ENCODE assay signal across 1 cellular context in the genomic region with DNA sequence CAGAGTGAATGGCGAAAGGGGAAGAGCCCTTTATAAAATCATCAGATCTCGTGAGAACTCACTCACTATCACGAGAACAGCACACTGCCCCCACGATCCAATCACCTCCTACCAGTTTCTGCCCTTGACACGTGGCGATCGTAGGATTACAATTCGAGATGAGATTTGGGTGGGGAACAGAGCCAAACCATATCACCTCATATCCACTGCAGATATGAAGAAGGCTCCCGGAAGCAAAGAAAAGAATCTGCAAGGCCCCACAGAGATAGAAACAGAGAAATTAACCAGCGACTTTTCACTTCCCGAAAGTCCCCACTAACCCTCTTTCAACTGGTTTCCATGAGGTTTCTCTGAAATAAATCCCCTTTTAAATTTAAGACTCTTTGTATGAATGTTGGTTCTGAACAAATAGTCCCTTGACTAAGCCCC.
TF ChIP-seq lines count a peak whose summit lies in the region.

No MANE protein-coding gene starts in this region.

TF ChIP-seq in K562, 482 proteins besides CTCF, POLR2A, EP300 and RAD21 (continued from another document):
- TF ChIP-seq, protein P1, sequence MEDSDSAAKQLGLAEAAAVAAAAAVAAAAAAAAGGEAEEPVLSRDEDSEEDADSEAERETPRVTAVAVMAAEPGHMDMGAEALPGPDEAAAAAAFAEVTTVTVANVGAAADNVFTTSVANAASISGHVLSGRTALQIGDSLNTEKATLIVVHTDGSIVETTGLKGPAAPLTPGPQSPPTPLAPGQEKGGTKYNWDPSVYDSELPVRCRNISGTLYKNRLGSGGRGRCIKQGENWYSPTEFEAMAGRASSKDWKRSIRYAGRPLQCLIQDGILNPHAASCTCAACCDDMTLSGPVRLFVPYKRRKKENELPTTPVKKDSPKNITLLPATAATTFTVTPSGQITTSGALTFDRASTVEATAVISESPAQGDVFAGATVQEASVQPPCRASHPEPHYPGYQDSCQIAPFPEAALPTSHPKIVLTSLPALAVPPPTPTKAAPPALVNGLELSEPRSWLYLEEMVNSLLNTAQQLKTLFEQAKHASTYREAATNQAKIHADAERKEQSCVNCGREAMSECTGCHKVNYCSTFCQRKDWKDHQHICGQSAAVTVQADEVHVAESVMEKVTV (CRISPR knock-in tag; IDR thresholded peaks at IDR 0.05), result 0 out of 2 replicates have a peak, but pooled peaks have one; percentile 15
- 0 out of 4 replicates have a peak, but pooled peaks of 1 of the 2 experiments have one; percentile 49 for TF ChIP-seq RCOR1 (IDR thresholded peaks at IDR 0.05; ENCODE audit: borderline replicate concordance in 1 of 2, low read depth in 2 of 2, low read length in 2 of 2)
- peak; percentile 9; the same call in 1 of the 2 replicates for TF ChIP-seq RAD51 (IDR thresholded peaks at IDR 0.05; ENCODE audit: borderline replicate concordance, low read depth)
- TF ChIP-seq MNT (conservative IDR thresholded peaks at IDR 0.05), result peak in 1 of 2 experiments; percentile 45; a peak in 1 of 4 replicates
- TF ChIP-seq, protein P2, sequence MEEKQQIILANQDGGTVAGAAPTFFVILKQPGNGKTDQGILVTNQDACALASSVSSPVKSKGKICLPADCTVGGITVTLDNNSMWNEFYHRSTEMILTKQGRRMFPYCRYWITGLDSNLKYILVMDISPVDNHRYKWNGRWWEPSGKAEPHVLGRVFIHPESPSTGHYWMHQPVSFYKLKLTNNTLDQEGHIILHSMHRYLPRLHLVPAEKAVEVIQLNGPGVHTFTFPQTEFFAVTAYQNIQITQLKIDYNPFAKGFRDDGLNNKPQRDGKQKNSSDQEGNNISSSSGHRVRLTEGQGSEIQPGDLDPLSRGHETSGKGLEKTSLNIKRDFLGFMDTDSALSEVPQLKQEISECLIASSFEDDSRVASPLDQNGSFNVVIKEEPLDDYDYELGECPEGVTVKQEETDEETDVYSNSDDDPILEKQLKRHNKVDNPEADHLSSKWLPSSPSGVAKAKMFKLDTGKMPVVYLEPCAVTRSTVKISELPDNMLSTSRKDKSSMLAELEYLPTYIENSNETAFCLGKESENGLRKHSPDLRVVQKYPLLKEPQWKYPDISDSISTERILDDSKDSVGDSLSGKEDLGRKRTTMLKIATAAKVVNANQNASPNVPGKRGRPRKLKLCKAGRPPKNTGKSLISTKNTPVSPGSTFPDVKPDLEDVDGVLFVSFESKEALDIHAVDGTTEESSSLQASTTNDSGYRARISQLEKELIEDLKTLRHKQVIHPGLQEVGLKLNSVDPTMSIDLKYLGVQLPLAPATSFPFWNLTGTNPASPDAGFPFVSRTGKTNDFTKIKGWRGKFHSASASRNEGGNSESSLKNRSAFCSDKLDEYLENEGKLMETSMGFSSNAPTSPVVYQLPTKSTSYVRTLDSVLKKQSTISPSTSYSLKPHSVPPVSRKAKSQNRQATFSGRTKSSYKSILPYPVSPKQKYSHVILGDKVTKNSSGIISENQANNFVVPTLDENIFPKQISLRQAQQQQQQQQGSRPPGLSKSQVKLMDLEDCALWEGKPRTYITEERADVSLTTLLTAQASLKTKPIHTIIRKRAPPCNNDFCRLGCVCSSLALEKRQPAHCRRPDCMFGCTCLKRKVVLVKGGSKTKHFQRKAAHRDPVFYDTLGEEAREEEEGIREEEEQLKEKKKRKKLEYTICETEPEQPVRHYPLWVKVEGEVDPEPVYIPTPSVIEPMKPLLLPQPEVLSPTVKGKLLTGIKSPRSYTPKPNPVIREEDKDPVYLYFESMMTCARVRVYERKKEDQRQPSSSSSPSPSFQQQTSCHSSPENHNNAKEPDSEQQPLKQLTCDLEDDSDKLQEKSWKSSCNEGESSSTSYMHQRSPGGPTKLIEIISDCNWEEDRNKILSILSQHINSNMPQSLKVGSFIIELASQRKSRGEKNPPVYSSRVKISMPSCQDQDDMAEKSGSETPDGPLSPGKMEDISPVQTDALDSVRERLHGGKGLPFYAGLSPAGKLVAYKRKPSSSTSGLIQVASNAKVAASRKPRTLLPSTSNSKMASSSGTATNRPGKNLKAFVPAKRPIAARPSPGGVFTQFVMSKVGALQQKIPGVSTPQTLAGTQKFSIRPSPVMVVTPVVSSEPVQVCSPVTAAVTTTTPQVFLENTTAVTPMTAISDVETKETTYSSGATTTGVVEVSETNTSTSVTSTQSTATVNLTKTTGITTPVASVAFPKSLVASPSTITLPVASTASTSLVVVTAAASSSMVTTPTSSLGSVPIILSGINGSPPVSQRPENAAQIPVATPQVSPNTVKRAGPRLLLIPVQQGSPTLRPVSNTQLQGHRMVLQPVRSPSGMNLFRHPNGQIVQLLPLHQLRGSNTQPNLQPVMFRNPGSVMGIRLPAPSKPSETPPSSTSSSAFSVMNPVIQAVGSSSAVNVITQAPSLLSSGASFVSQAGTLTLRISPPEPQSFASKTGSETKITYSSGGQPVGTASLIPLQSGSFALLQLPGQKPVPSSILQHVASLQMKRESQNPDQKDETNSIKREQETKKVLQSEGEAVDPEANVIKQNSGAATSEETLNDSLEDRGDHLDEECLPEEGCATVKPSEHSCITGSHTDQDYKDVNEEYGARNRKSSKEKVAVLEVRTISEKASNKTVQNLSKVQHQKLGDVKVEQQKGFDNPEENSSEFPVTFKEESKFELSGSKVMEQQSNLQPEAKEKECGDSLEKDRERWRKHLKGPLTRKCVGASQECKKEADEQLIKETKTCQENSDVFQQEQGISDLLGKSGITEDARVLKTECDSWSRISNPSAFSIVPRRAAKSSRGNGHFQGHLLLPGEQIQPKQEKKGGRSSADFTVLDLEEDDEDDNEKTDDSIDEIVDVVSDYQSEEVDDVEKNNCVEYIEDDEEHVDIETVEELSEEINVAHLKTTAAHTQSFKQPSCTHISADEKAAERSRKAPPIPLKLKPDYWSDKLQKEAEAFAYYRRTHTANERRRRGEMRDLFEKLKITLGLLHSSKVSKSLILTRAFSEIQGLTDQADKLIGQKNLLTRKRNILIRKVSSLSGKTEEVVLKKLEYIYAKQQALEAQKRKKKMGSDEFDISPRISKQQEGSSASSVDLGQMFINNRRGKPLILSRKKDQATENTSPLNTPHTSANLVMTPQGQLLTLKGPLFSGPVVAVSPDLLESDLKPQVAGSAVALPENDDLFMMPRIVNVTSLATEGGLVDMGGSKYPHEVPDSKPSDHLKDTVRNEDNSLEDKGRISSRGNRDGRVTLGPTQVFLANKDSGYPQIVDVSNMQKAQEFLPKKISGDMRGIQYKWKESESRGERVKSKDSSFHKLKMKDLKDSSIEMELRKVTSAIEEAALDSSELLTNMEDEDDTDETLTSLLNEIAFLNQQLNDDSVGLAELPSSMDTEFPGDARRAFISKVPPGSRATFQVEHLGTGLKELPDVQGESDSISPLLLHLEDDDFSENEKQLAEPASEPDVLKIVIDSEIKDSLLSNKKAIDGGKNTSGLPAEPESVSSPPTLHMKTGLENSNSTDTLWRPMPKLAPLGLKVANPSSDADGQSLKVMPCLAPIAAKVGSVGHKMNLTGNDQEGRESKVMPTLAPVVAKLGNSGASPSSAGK (IDR thresholded peaks at IDR 0.05), result peak; percentile 91
- TF ChIP-seq MAFF (IDR thresholded peaks at IDR 0.05; ENCODE audit: low read length), result no peak
- TF ChIP-seq KDM2B (CRISPR knock-in tag; IDR thresholded peaks at IDR 0.05), result no peak
- peak; percentile 77; the same call in 1 of the 2 replicates for TF ChIP-seq CHAMP1 (IDR thresholded peaks at IDR 0.05)
- TF ChIP-seq, protein P3, sequence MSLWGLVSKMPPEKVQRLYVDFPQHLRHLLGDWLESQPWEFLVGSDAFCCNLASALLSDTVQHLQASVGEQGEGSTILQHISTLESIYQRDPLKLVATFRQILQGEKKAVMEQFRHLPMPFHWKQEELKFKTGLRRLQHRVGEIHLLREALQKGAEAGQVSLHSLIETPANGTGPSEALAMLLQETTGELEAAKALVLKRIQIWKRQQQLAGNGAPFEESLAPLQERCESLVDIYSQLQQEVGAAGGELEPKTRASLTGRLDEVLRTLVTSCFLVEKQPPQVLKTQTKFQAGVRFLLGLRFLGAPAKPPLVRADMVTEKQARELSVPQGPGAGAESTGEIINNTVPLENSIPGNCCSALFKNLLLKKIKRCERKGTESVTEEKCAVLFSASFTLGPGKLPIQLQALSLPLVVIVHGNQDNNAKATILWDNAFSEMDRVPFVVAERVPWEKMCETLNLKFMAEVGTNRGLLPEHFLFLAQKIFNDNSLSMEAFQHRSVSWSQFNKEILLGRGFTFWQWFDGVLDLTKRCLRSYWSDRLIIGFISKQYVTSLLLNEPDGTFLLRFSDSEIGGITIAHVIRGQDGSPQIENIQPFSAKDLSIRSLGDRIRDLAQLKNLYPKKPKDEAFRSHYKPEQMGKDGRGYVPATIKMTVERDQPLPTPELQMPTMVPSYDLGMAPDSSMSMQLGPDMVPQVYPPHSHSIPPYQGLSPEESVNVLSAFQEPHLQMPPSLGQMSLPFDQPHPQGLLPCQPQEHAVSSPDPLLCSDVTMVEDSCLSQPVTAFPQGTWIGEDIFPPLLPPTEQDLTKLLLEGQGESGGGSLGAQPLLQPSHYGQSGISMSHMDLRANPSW (CRISPR knock-in tag; IDR thresholded peaks at IDR 0.05), result no peak
- TF ChIP-seq RBBP5 (IDR thresholded peaks at IDR 0.05; ENCODE audit: borderline replicate concordance, insufficient read depth, low read length, poor library complexity, severe bottlenecking), result no peak
- no peak for TF ChIP-seq HNRNPLL (IDR thresholded peaks at IDR 0.05; ENCODE audit: low read depth, low read length, poor library complexity, severe bottlenecking)
- TF ChIP-seq, protein P4, sequence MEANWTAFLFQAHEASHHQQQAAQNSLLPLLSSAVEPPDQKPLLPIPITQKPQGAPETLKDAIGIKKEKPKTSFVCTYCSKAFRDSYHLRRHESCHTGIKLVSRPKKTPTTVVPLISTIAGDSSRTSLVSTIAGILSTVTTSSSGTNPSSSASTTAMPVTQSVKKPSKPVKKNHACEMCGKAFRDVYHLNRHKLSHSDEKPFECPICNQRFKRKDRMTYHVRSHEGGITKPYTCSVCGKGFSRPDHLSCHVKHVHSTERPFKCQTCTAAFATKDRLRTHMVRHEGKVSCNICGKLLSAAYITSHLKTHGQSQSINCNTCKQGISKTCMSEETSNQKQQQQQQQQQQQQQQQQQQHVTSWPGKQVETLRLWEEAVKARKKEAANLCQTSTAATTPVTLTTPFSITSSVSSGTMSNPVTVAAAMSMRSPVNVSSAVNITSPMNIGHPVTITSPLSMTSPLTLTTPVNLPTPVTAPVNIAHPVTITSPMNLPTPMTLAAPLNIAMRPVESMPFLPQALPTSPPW (CRISPR knock-in tag; IDR thresholded peaks at IDR 0.05), result no peak
- TF ChIP-seq CHD2 (IDR thresholded peaks at IDR 0.05; ENCODE audit: low read depth, low read length), result peak; percentile 91
- no peak for TF ChIP-seq MTF1 (CRISPR knock-in tag; IDR thresholded peaks at IDR 0.05; ENCODE audit: borderline replicate concordance)
- no peak for TF ChIP-seq SFPQ (IDR thresholded peaks at IDR 0.05; ENCODE audit: low read depth, low read length)
- no peak for TF ChIP-seq ETV1 (tag; conservative IDR thresholded peaks at IDR 0.05; ENCODE audit: low read depth)
- no peak for TF ChIP-seq ZNF133 (CRISPR knock-in tag; IDR thresholded peaks at IDR 0.05)
- TF ChIP-seq DPF2 (IDR thresholded peaks at IDR 0.05), result 0 out of 2 replicates have a peak, but pooled peaks have one; percentile 45
